20 cellular contexts compared by ENCODE assay signal in the genomic region with DNA sequence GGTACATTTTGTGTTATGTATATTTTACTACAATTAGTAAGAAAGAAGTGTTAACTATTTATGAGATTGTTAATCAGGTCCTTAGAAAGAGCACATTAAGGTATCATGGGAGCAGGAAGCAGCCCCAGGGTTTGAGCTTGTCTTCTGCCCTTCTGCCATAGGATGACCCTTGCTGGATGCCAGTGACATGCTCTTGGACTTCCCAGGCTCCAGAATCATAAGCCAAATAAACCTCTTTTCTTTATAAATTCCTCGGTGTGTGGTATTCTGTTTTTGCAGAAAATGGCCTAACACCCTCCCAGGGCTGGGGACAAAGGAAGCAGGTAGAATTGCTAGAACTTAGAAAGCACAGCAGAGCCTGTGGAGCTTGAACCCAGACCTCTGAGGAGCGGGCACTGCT.
A peak's percentile ranks its signal among the peaks of the same experiment; 100 is the strongest.
DNase-seq lines count a peak whose midpoint lies in the region; ATAC-seq, FAIRE-seq and TF ChIP-seq lines count a peak whose summit lies in the region.
"Had no signal": no experiment of that assay in that cellular context is flagged by ENCODE, and none has a peak within 500 bp of the region (broad histone marks: within the 10 kb centered on the region; RNA-seq: fewer than 3 reads in every experiment).

No MANE protein-coding gene starts in this region.

- H3K27ac Mint-ChIP-seq in activated naive CD4-positive, alpha-beta T cell treated with anti-CD3 and anti-CD28 coated beads, Interleukin-2, amount 50 U/mL, for 24 hours = peak overlapping the region; percentile 88

- peak overlapping the region; percentile 22 for H3K27ac ChIP-seq in OCI-LY7 (ENCODE audit: low read depth, low read length, poor library complexity, severe bottlenecking)
- H3K27ac ChIP-seq in effector memory CD4-positive, alpha-beta T cell (ENCODE audit: insufficient read depth, low read length, poor library complexity, severe bottlenecking) = no peak overlapping the region
- H3K27ac ChIP-seq in thymus (ENCODE audit: low read depth) = peak overlapping the region; percentile 85
- H3K27ac ChIP-seq: dorsolateral prefrontal cortex, ovary had no signal

- H3K36me3 ChIP-seq in OCI-LY7 (ENCODE audit: insufficient read depth, low read length) (no peaks in the 10 kb centered on the region; the same call in 1 of the 2 replicates), thymus (ENCODE audit: control insufficient read depth, insufficient read depth) (no peaks in the 10 kb centered on the region)
- no peaks in the 10 kb centered on the region for H3K36me3 ChIP-seq in effector memory CD4-positive, alpha-beta T cell (ENCODE audit: control insufficient read depth, insufficient read depth, low read length)
- H3K36me3 ChIP-seq: ovary had no signal

- no peak for DNase-seq in activated naive CD4-positive, alpha-beta T cell treated with anti-CD3 and anti-CD28 coated beads, Interleukin-2, amount 50 U/mL, for 16 hours
- DNase-seq in OCI-LY7 (ENCODE audit: low spot score) (no peak), Ammon's horn (ENCODE audit: low spot score) (no peak), GM12891 (ENCODE audit: insufficient read length, low spot score) (no peak)
- no peak for DNase-seq in effector memory CD4-positive, alpha-beta T cell
- DNase-seq: activated CD4-positive, CD25-positive, alpha-beta regulatory T cell treated with anti-CD3 and anti-CD28 coated beads, Interleukin-2, amount 50 U/mL, for 72 hours; activated T-cell treated with anti-CD3 and anti-CD28 coated beads, Interleukin-2, amount 50 U/mL, for 4 hours; amniotic stem cell; dorsolateral prefrontal cortex; GDM1; left ventricle myocardium superior; NCI-H1417; NCI-H526 treated with DMSO at 0.1 percent for 48 hours; ovary; SHP77; stimulated activated CD4-positive, alpha-beta T cell treated with anti-CD3 and anti-CD28 coated beads, Interleukin-2, amount 100 ng/mL, for 48 hours; substantia nigra had no signal

- peak overlapping the region; percentile 49; the same call in 1 of the 2 replicates for H2AFZ ChIP-seq in OCI-LY7 (ENCODE audit: low read length)

- peak overlapping the region; percentile 43 for H3K4me3 Mint-ChIP-seq in activated naive CD4-positive, alpha-beta T cell treated with anti-CD3 and anti-CD28 coated beads, Interleukin-2, amount 50 U/mL, for 24 hours

- H3K4me1 ChIP-seq in OCI-LY7 (ENCODE audit: insufficient read depth, low read length, poor library complexity, severe bottlenecking) (peaks cover 8% of the 10 kb centered on the region), thymus (ENCODE audit: control insufficient read depth, insufficient read depth, low read length) (no peaks in the 10 kb centered on the region)
- peaks cover 34% of the 10 kb centered on the region for H3K4me1 ChIP-seq in effector memory CD4-positive, alpha-beta T cell (ENCODE audit: control insufficient read depth, insufficient read depth, low read length, poor library complexity, severe bottlenecking)

- no peak for FAIRE-seq in GM12891 (lab: Jason Lieb, UNC)

- peaks cover 8% of the 10 kb centered on the region for H3K36me3 Mint-ChIP-seq in activated naive CD4-positive, alpha-beta T cell treated with anti-CD3 and anti-CD28 coated beads, Interleukin-2, amount 50 U/mL, for 24 hours

- intact Hi-C loops in OCI-LY7 (cut with micrococcal nuclease; ENCODE audit: unreplicated experiment) = no loop called here

- TF ChIP-seq POLR2A in GM12891 (IDR thresholded peaks at IDR 0.05; ENCODE audit: low read depth, low read length) = no peak

- POLR2A ChIA-PET in OCI-LY7 (lab: Charles Lee) = no interaction called here

- no peaks in the 10 kb centered on the region for H3K27me3 ChIP-seq in effector memory CD4-positive, alpha-beta T cell (replicated peaks; ENCODE audit: control insufficient read depth, insufficient read depth, low read length, poor library complexity, severe bottlenecking)
- H3K27me3 ChIP-seq in thymus (ENCODE audit: control insufficient read depth, insufficient read depth) = no peaks in the 10 kb centered on the region
- H3K27me3 ChIP-seq: ovary had no signal

- no TSS peak for BruUV-seq in OCI-LY7 (replicated peaks; lab: Mats Ljungman, UMichigan)

- CTCF ChIA-PET in OCI-LY7 (lab: Charles Lee; ENCODE audit: unreplicated experiment) = no interaction called here

- no peak for ATAC-seq in GM19351 (IDR thresholded peaks at IDR 0.05; ENCODE audit: unreplicated experiment)
- ATAC-seq: left ventricle myocardium superior had no signal

- no peaks in the 10 kb centered on the region for H4K20me1 ChIP-seq in OCI-LY7 (ENCODE audit: insufficient read depth, low read length)

- peaks cover 55% of the 10 kb centered on the region for H3K4me1 Mint-ChIP-seq in activated naive CD4-positive, alpha-beta T cell treated with anti-CD3 and anti-CD28 coated beads, Interleukin-2, amount 50 U/mL, for 24 hours

- H3K79me2 ChIP-seq in OCI-LY7 (ENCODE audit: insufficient read depth, low read depth, low read length) = no peaks in the 10 kb centered on the region

- H3K4me2 ChIP-seq in OCI-LY7 (ENCODE audit: low read length) = 0 out of 2 replicates have a peak overlapping the region, but pooled peaks have one; percentile 5

- peaks cover 8% of the 10 kb centered on the region for H3K9me3 Mint-ChIP-seq in activated naive CD4-positive, alpha-beta T cell treated with anti-CD3 and anti-CD28 coated beads, Interleukin-2, amount 50 U/mL, for 24 hours

- TF ChIP-seq CTCF in OCI-LY7 (conservative IDR thresholded peaks at IDR 0.05; ENCODE audit: low read length) = no peak

- H3K9me3 ChIP-seq in OCI-LY7 (ENCODE audit: low read length) = peaks cover 18% of the 10 kb centered on the region; the same call in 1 of the 2 replicates
- no peaks in the 10 kb centered on the region for H3K9me3 ChIP-seq in effector memory CD4-positive, alpha-beta T cell (ENCODE audit: control insufficient read depth, low read length)
- H3K9me3 ChIP-seq in thymus (ENCODE audit: control insufficient read depth) = no peaks in the 10 kb centered on the region
- H3K9me3 ChIP-seq: ovary had no signal

- H3K27me3 Mint-ChIP-seq in activated naive CD4-positive, alpha-beta T cell treated with anti-CD3 and anti-CD28 coated beads, Interleukin-2, amount 50 U/mL, for 24 hours = no peaks in the 10 kb centered on the region

- WGBS in thymus = 72% methylated on average over 2 of the region's 2 CpGs

- H3K4me3 ChIP-seq in OCI-LY7 (ENCODE audit: low read depth, low read length, poor library complexity, severe bottlenecking) (no peak overlapping the region), thymus (ENCODE audit: low read length) (no peak overlapping the region)
- peak overlapping the region; percentile 4 for H3K4me3 ChIP-seq in effector memory CD4-positive, alpha-beta T cell (ENCODE audit: insufficient read depth, low read depth, low read length, poor library complexity, severe bottlenecking)
- H3K4me3 ChIP-seq: dorsolateral prefrontal cortex, ovary had no signal

- no peaks in the 10 kb centered on the region for H3K9me2 ChIP-seq in OCI-LY7 (ENCODE audit: insufficient read depth, low read length)

TF ChIP-seq in GM12891, 5 proteins besides CTCF, POLR2A, EP300 and RAD21:
- TF ChIP-seq TAF1 (IDR thresholded peaks at IDR 0.05; ENCODE audit: low read depth, low read length) (no peak), POLR2AphosphoS5 (IDR thresholded peaks at IDR 0.05; ENCODE audit: low read depth, low read length) (no peak)
